ENCODE assay signal across 8 cellular contexts in genomic region chr12:89350661-89351488, GRCh38. TPM values are rescaled to one million over a fixed set of nuclear protein-coding genes. Genes with fewer than 3 reads are reported as not detected.
DNase-seq lines count a peak whose midpoint lies in the region; ATAC-seq and TF ChIP-seq lines count a peak whose summit lies in the region.

No MANE protein-coding gene starts in this region.

- DNase-seq in BE2C (no peak), KBM-7 (peak; percentile 35), heart right ventricle (peak in 1 of 2 donors; percentile 31), retina (peak; percentile 57), NAMALWA (ENCODE audit: low spot score) (no peak), SHP77 treated with DMSO at 0.1 percent for 48 hours (lab: John Stamatoyannopoulos, UW) (no peak)
- DNase-seq in activated naive CD4-positive, alpha-beta T cell treated with anti-CD3 and anti-CD28 coated beads, Interleukin-2, amount 50 U/mL, for 16 hours: peak; percentile 21

- ATAC-seq in heart right ventricle (no peak), HG02840 (IDR thresholded peaks at IDR 0.05; ENCODE audit: low FRiP score, unreplicated experiment) (no peak)

- in situ Hi-C loops in KBM-7 (cut with MboI; ENCODE audit: low pct_unique_long_range_greater_than_20kb, low sequenced_read_pairs): loop anchor here (25.0 kb wide), 1 partner anchor 314 kb away; no protein-coding TSS in a partner anchor

- H3K4me3 ChIP-seq in BE2C (ENCODE audit: low read depth, low read length): peak overlapping the region; percentile 69
- H3K4me3 ChIP-seq in heart right ventricle: peak overlapping the region; percentile 66 to 94 (median 82)

- no peaks in the 10 kb centered on the region for H3K9me3 ChIP-seq in BE2C
- no peaks in the 10 kb centered on the region for H3K9me3 ChIP-seq in heart right ventricle

- H3K4me1 ChIP-seq in BE2C (peaks cover 7% of the 10 kb centered on the region), heart right ventricle (peaks cover 7 to 66% (median 48%) of the 10 kb centered on the region in 9 donors)

- H3K27me3 ChIP-seq in BE2C (peaks cover 30% of the 10 kb centered on the region), heart right ventricle (no peaks in the 10 kb centered on the region)

- no peaks in the 10 kb centered on the region for H3K36me3 ChIP-seq in BE2C
- H3K36me3 ChIP-seq in heart right ventricle: peaks cover 0 to 38% (median 3%) of the 10 kb centered on the region in 9 donors

- peak overlapping the region; percentile 92 to 100 (median 99) for H3K27ac ChIP-seq in heart right ventricle

- intact Hi-C loops in heart right ventricle (cut with DNase I): loop anchor here (2.0 to 10.0 kb wide), 14 partner anchors 36 to 299 kb away; partner anchors contain the start of genes POC1B (in 4 of the 10) and GALNT4 (in 3 of the 10)

- TF ChIP-seq CTCF in BE2C (IDR thresholded peaks at IDR 0.05; ENCODE audit: low read depth, low read length): no peak
- no peak for TF ChIP-seq CTCF in heart right ventricle (IDR thresholded peaks at IDR 0.05)

- WGBS in heart right ventricle, 2 donors: 5 to 7% methylated on average over 50 of the region's 50 CpGs

RNA-seq across cellular contexts. Expression of gene DUSP6, which starts 1.4 kb away (rescaled TPM):
- polyA plus RNA-seq in BE2C (2012; ENCODE audit: insufficient read depth, insufficient read length, low read depth): 14.1 TPM
- 10 to 100 TPM; 19.7 to 43.4 (median 26.0) TPM for total RNA-seq in heart right ventricle
- polyA plus RNA-seq in heart right ventricle: 10 to 100 TPM in 1 of 2 donors, 1 to 10 TPM in 1; 9.4 to 23.4 TPM

Comparison
In these comparisons a context has a peak if more than half of its experiments do, and no peak if none do; other contexts are left out.
1. DNase-seq: peak in KBM-7 (single experiment), activated naive CD4-positive, alpha-beta T cell treated with anti-CD3 and anti-CD28 coated beads, Interleukin-2, amount 50 U/mL, for 16 hours (single experiment) and retina (single experiment); none in BE2C (single experiment), NAMALWA (single experiment) and SHP77 treated with DMSO at 0.1 percent for 48 hours (single experiment).